Comparison of ENCODE assay signal across 18 cellular contexts in genomic region chr13:99987180-99988047, GRCh38. TPM values are rescaled to one million over a fixed set of nuclear protein-coding genes. Genes with fewer than 3 reads are reported as not detected.
DNase-seq lines count a peak whose midpoint lies in the region; ATAC-seq and TF ChIP-seq lines count a peak whose summit lies in the region.
"Had no signal": no experiment of that assay in that cellular context is flagged by ENCODE, and none has a peak within 500 bp of the region (broad histone marks: within the 10 kb centered on the region; RNA-seq: fewer than 3 reads in every experiment).

No MANE protein-coding gene starts in this region.

- peaks cover 44% of the 10 kb centered on the region for H3K27me3 Mint-ChIP-seq in neural progenitor cell (ENCODE audit: insufficient read depth, low read depth)

- H3K27ac Mint-ChIP-seq in neural progenitor cell = peak overlapping the region; percentile 92
- H3K27ac Mint-ChIP-seq: activated CD4-positive, alpha-beta memory T cell treated with anti-CD3 and anti-CD28 coated beads, Interleukin-2, amount 10 ng/mL, durations not matched to agents 7 days and 5 days had no signal

- intact Hi-C loops in dorsolateral prefrontal cortex (cut with DNase I) = no loop called here

- H3K4me2 ChIP-seq in neural progenitor cell = peak overlapping the region; percentile 98

- H3K9me3 ChIP-seq in MG63 = no peaks in the 10 kb centered on the region
- no peaks in the 10 kb centered on the region for H3K9me3 ChIP-seq in neural progenitor cell (ENCODE audit: low read depth)
- H3K9me3 ChIP-seq: neutrophil, uterus had no signal

- H3F3A ChIP-seq in neural progenitor cell (ENCODE audit: low read depth) = peaks cover 95% of the 10 kb centered on the region

- H3K4me3 ChIP-seq in MG63 (peak overlapping the region; percentile 44; the same call in 1 of the 2 replicates), dorsolateral prefrontal cortex (peak overlapping the region in 50 of 59 donors; percentile 2 to 77 (median 41)), neural progenitor cell (peak overlapping the region; percentile 67)
- H3K4me3 ChIP-seq: GM12878, uterus had no signal

- H3K27me3 ChIP-seq in MG63 = no peaks in the 10 kb centered on the region
- peaks cover 5 to 99% (median 89%) of the 10 kb centered on the region in 45 donors for H3K27me3 ChIP-seq in dorsolateral prefrontal cortex
- H3K27me3 ChIP-seq in neural progenitor cell = peaks cover 51% of the 10 kb centered on the region

- peak overlapping the region; percentile 98 for H3K4me3 Mint-ChIP-seq in neural progenitor cell
- H3K4me3 Mint-ChIP-seq: activated CD4-positive, alpha-beta memory T cell treated with anti-CD3 and anti-CD28 coated beads, Interleukin-2, amount 10 ng/mL, durations not matched to agents 7 days and 5 days; activated naive CD8-positive, alpha-beta T cell had no signal

- H2AFZ ChIP-seq in neural progenitor cell (replicated peaks) = no peak overlapping the region

- H3K4me1 Mint-ChIP-seq in neural progenitor cell = peaks cover 54% of the 10 kb centered on the region

- H3K27ac ChIP-seq in dorsolateral prefrontal cortex = peak overlapping the region in 58 of 59 donors; percentile 2 to 99 (median 82)
- peak overlapping the region; percentile 49 for H3K27ac ChIP-seq in neural progenitor cell
- H3K27ac ChIP-seq: neutrophil, uterus had no signal

- H3K36me3 ChIP-seq in MG63 (peaks cover 46% of the 10 kb centered on the region), neural progenitor cell (peaks cover 35% of the 10 kb centered on the region)
- H3K36me3 ChIP-seq: neutrophil, uterus had no signal

- ATAC-seq in HG03196 (IDR thresholded peaks at IDR 0.05; ENCODE audit: unreplicated experiment) = no peak
- ATAC-seq: GM12878 had no signal

- peaks cover 50% of the 10 kb centered on the region for H3K36me3 Mint-ChIP-seq in neural progenitor cell

- H3K9ac ChIP-seq in neural progenitor cell = no peak overlapping the region

- TF ChIP-seq CTCF in dorsolateral prefrontal cortex (IDR thresholded peaks at IDR 0.05 in 54 of 56, conservative IDR thresholded peaks at IDR 0.05 in 2 of 56; ENCODE audit: low read depth in 1 of 56, partially characterized antibody in 56 of 56) = no peak
- no peak for TF ChIP-seq CTCF in neural progenitor cell (IDR thresholded peaks at IDR 0.05)

- peaks cover 20% of the 10 kb centered on the region for H3K9me3 Mint-ChIP-seq in neural progenitor cell

- peaks cover 53% of the 10 kb centered on the region for H3K4me1 ChIP-seq in neural progenitor cell

- DNase-seq in NCI-H2107 treated with DMSO at 0.1 percent for 48 hours (lab: John Stamatoyannopoulos, UW; ENCODE audit: unreplicated experiment) = peak; percentile 62
- DNase-seq in NCI-H2107 (lab: John Stamatoyannopoulos, UW) = no peak
- no peak for DNase-seq in MG63
- peak in 1 of 10 donors; percentile 46 for DNase-seq in dorsolateral prefrontal cortex
- DNase-seq in neural progenitor cell (ENCODE audit: low spot score) = peak; percentile 71
- DNase-seq in ACHN = no peak
- DNase-seq in stimulated activated CD4-positive, alpha-beta T cell treated with anti-CD3 and anti-CD28 coated beads, Interleukin-2, amount 100 ng/mL, for 24 hours = no peak
- DNase-seq: activated CD4-positive, alpha-beta memory T cell treated with anti-CD3 and anti-CD28 coated beads, Interleukin-2, amount 10 ng/mL, durations not matched to agents 7 days and 5 days; cortex of kidney; NCI-H1105 treated with DMSO at 0.1 percent for 48 hours; stimulated activated CD8-positive, alpha-beta memory T cell treated with anti-CD3 and anti-CD28 coated beads, Interleukin-4, amount 100 ng/mL, for 48 hours; uterus had no signal

- in situ Hi-C loops in ACHN (cut with HindIII; ENCODE audit: low pct_ligation_motif_present, low pct_unique_long_range_greater_than_20kb, low sequenced_read_pairs) = no loop called here

- H3K79me2 ChIP-seq in neural progenitor cell (ENCODE audit: low read depth) = peaks cover 79% of the 10 kb centered on the region

- H4K20me1 ChIP-seq in neural progenitor cell (ENCODE audit: low read depth) = peaks cover 98% of the 10 kb centered on the region

RNA-seq across cellular contexts. Expression of gene ZIC2, which starts 5.8 kb away (rescaled TPM):
- total RNA-seq in MG63 (2014; rRNA removed; shearing (Covaris generic); ENCODE audit: low replicate concordance) = 3.7 and 5.2 TPM in 2 replicates
- total RNA-seq in dorsolateral prefrontal cortex (10 to 100 TPM in 117 of 120 experiments, 1 to 10 TPM in 3; 6.5 to 90.1 (median 24.5) TPM), neural progenitor cell (ENCODE audit: low replicate concordance) (52.4 and 87.3 TPM in 2 replicates)
- total RNA-seq: GM12878; kidney epithelial cell; T-helper 2 cell treated with Interferon-gamma antibody and Interleukin-4, amounts not matched to agents 100 ng/mL and 5 ng/mL, for 36 hours; uterus had no signal

RNA-seq across cellular contexts. Expression of gene ZIC5, which starts 15.8 kb away (rescaled TPM):
- total RNA-seq in MG63 (2014; rRNA removed; shearing (Covaris generic); ENCODE audit: low replicate concordance) = 1.8 and 2.9 TPM in 2 replicates
- total RNA-seq in dorsolateral prefrontal cortex (10 to 100 TPM in 1 of 120 experiments, 1 to 10 TPM in 118, under 1 TPM in 1; 0.91 to 10.4 (median 3.1) TPM), neural progenitor cell (ENCODE audit: low replicate concordance) (29.0 and 35.7 TPM in 2 replicates)
- total RNA-seq: activated CD4-positive, alpha-beta memory T cell treated with anti-CD3 and anti-CD28 coated beads, Interleukin-2, amount 10 ng/mL, durations not matched to agents 7 days and 5 days; GM12878; kidney epithelial cell; T-helper 2 cell treated with Interferon-gamma antibody and Interleukin-4, amounts not matched to agents 100 ng/mL and 5 ng/mL, for 36 hours; uterus had no signal

Comparison
In these comparisons a context has a peak if more than half of its experiments do, and no peak if none do; other contexts are left out.
1. DNase-seq: peak in NCI-H2107 treated with DMSO at 0.1 percent for 48 hours (single experiment) and neural progenitor cell (single experiment); none in NCI-H2107 (single experiment), MG63 (single experiment), ACHN (single experiment) and stimulated activated CD4-positive, alpha-beta T cell treated with anti-CD3 and anti-CD28 coated beads, Interleukin-2, amount 100 ng/mL, for 24 hours (0 of 2).
2. Peak in every context shown above with its lines, with median percentiles within 50 percentile points of each other: H3K4me3 ChIP-seq.